13 cellular contexts compared by ENCODE assay signal in genomic region chr6:159116343-159116742, GRCh38. TPM values are rescaled to one million over a fixed set of nuclear protein-coding genes. Genes with fewer than 3 reads are reported as not detected.
DNase-seq lines count a peak whose midpoint lies in the region; ATAC-seq and TF ChIP-seq lines count a peak whose summit lies in the region.
"Had no signal": no experiment of that assay in that cellular context is flagged by ENCODE, and none has a peak within 500 bp of the region (broad histone marks: within the 10 kb centered on the region; RNA-seq: fewer than 3 reads in every experiment).

No MANE protein-coding gene starts in this region.

- H3K36me3 Mint-ChIP-seq in activated T-helper 17 cell treated with anti-CD3 and anti-CD28 coated beads, Interleukin-2, amount 50 U/mL, for 72 hours (ENCODE audit: low read depth) = no peaks in the 10 kb centered on the region
- H3K36me3 Mint-ChIP-seq: CD8-positive, alpha-beta memory T cell had no signal

- H3K4me3 Mint-ChIP-seq in activated T-helper 17 cell treated with anti-CD3 and anti-CD28 coated beads, Interleukin-2, amount 50 U/mL, for 72 hours = no peak overlapping the region
- H3K4me3 Mint-ChIP-seq: activated T-helper 1 cell treated with anti-CD3 and anti-CD28 coated beads, Interleukin-12 subunit alpha, Interleukin-12 subunit beta, Interleukin-2, Interleukin-4 antibody, amounts not matched to agents 30 ng/mL and 10 ng/mL and 1 ng/mL, durations not matched to agents 14 hours and 24 hours and 36 hours; CD8-positive, alpha-beta memory T cell had no signal

- H3K27me3 Mint-ChIP-seq in activated T-helper 17 cell treated with anti-CD3 and anti-CD28 coated beads, Interleukin-2, amount 50 U/mL, for 72 hours = no peaks in the 10 kb centered on the region
- H3K27me3 Mint-ChIP-seq: CD8-positive, alpha-beta memory T cell had no signal

- no peaks in the 10 kb centered on the region for H3K4me1 Mint-ChIP-seq in activated T-helper 17 cell treated with anti-CD3 and anti-CD28 coated beads, Interleukin-2, amount 50 U/mL, for 72 hours

- ATAC-seq in GM21390 (IDR thresholded peaks at IDR 0.05; ENCODE audit: unreplicated experiment) = peak; percentile 60
- ATAC-seq in HG03442 (IDR thresholded peaks at IDR 0.05; ENCODE audit: unreplicated experiment) = peak; percentile 71
- peak; percentile 34 for ATAC-seq in left lobe of liver
- no peak for ATAC-seq in activated T-helper 17 cell treated with anti-CD3 and anti-CD28 coated beads, Interleukin-2, amount 50 U/mL, for 72 hours (replicated peaks)

- H3K4me3 ChIP-seq in GM12865 (ENCODE audit: low read depth, low read length) = no peak overlapping the region

- DNase-seq in GM12865 (ENCODE audit: low read depth) = peak; percentile 79
- no peak for DNase-seq in left lobe of liver (ENCODE audit: low spot score)
- no peak for DNase-seq in stimulated activated naive CD4-positive, alpha-beta T cell treated with Interleukin-2 at 50 U/mL for 16 hours (lab: John Stamatoyannopoulos, UW)
- no peak for DNase-seq in activated CD4-positive, CD25-positive, alpha-beta regulatory T cell treated with anti-CD3 and anti-CD28 coated beads, Interleukin-2, amount 50 U/mL, for 72 hours
- no peak for DNase-seq in ureter (ENCODE audit: low spot score)
- DNase-seq: CD8-positive, alpha-beta memory T cell; dermis blood vessel endothelial cell; NCI-H2227 treated with DMSO at 0.1 percent for 48 hours had no signal

- TF ChIP-seq CTCF in GM12865 (IDR thresholded peaks at IDR 0.05; ENCODE audit: insufficient read depth, low read depth, low read length, missing control alignments) = no peak

- no peak overlapping the region for H3K27ac Mint-ChIP-seq in activated T-helper 17 cell treated with anti-CD3 and anti-CD28 coated beads, Interleukin-2, amount 50 U/mL, for 72 hours
- H3K27ac Mint-ChIP-seq: activated T-helper 1 cell treated with anti-CD3 and anti-CD28 coated beads, Interleukin-12 subunit alpha, Interleukin-12 subunit beta, Interleukin-2, Interleukin-4 antibody, amounts not matched to agents 30 ng/mL and 10 ng/mL and 1 ng/mL, durations not matched to agents 14 hours and 24 hours and 36 hours had no signal

- no peaks in the 10 kb centered on the region for H3K9me3 Mint-ChIP-seq in activated T-helper 17 cell treated with anti-CD3 and anti-CD28 coated beads, Interleukin-2, amount 50 U/mL, for 72 hours
- H3K9me3 Mint-ChIP-seq: activated T-helper 1 cell treated with anti-CD3 and anti-CD28 coated beads, Interleukin-12 subunit alpha, Interleukin-12 subunit beta, Interleukin-2, Interleukin-4 antibody, amounts not matched to agents 30 ng/mL and 10 ng/mL and 1 ng/mL, durations not matched to agents 14 hours and 24 hours and 36 hours; CD8-positive, alpha-beta memory T cell had no signal

RNA-seq across cellular contexts. Expression of gene FNDC1, which starts 52.9 kb away (rescaled TPM):
- total RNA-seq in left lobe of liver (0.10 TPM), ureter (0.26 TPM)
- not detected for total RNA-seq in activated T-helper 17 cell treated with anti-CD3 and anti-CD28 coated beads, Interleukin-2, amount 50 U/mL, for 72 hours
- total RNA-seq: activated T-helper 1 cell treated with anti-CD3 and anti-CD28 coated beads, Interleukin-12 subunit alpha, Interleukin-12 subunit beta, Interleukin-2, Interleukin-4 antibody, amounts not matched to agents 30 ng/mL and 10 ng/mL and 1 ng/mL, durations not matched to agents 14 hours and 24 hours and 36 hours; dermis blood vessel endothelial cell; T-helper 2 cell treated with Interferon-gamma antibody and Interleukin-4, amounts not matched to agents 100 ng/mL and 5 ng/mL, for 36 hours had no signal
